Comparison of ENCODE assay signal across 29 cellular contexts in the genomic region with DNA sequence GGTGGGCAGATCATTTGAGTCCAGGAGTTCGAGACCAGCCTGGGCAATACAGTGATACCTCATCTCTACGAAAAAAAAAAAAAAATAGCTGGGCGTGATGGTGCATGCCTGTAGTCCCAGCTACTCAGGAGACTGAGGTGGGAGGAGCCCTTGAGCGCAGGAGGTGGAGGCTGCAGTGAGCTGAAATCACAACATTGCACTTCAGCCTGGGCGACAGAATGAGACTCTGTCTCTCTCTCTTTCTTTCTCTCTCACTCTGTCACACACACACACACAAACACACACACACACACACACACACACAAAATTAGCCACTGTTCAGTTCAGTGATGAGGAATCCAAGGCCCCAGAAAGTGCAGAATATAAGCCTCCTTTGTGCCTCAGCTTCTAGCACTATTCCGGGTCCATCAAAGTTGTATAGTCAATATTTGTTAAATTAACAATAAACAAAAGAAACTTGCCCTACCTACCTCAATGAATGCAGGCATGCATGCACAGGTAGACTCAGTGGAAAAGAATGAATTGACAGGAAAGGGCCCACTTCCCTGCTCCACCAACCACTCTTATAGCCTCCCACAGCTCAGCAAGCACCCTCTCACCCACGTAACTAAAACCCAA. TPM values are rescaled to one million over a fixed set of nuclear protein-coding genes. Genes with fewer than 3 reads are reported as not detected.
DNase-seq lines count a peak whose midpoint lies in the region; ATAC-seq, FAIRE-seq and TF ChIP-seq lines count a peak whose summit lies in the region.
"Had no signal": no experiment of that assay in that cellular context is flagged by ENCODE, and none has a peak within 500 bp of the region (broad histone marks: within the 10 kb centered on the region; RNA-seq: fewer than 3 reads in every experiment).

No MANE protein-coding gene starts in this region.

- no peaks in the 10 kb centered on the region for H3K79me2 ChIP-seq in HepG2 (ENCODE audit: insufficient read depth, low read length)

- ATAC-seq in HepG2 = no peak; the same call in 1 of the 3 replicates
- ATAC-seq in right lobe of liver = no peak
- ATAC-seq in GM21447 (IDR thresholded peaks at IDR 0.05; ENCODE audit: unreplicated experiment) = no peak
- no peak for ATAC-seq in GM19324 (IDR thresholded peaks at IDR 0.05; ENCODE audit: low FRiP score, unreplicated experiment)
- ATAC-seq: Right ventricle myocardium inferior had no signal

- FAIRE-seq in HepG2 (lab: Jason Lieb, UNC) = no peak
- FAIRE-seq: GM12891 had no signal

- H3K9ac ChIP-seq in HepG2 (ENCODE audit: insufficient read depth, low read depth, low read length) = no peak overlapping the region

- TF ChIP-seq POLR2A in HepG2 (IDR thresholded peaks at IDR 0.05; ENCODE audit: insufficient read depth in 1 of 2, low read depth in 2 of 2, low read length in 2 of 2) (no peak), right lobe of liver (IDR thresholded peaks at IDR 0.05) (no peak), breast epithelium (IDR thresholded peaks at IDR 0.05) (no peak)

- intact Hi-C loops in HepG2 (cut with micrococcal nuclease; ENCODE audit: unreplicated experiment) = no loop called here
- intact Hi-C loops in right lobe of liver (cut with DNase I) = no loop called here
- intact Hi-C loops in breast epithelium (cut with DNase I; ENCODE audit: low total_unique reads) = no loop called here

- no peak overlapping the region for H2AFZ ChIP-seq in HepG2 (ENCODE audit: low read length)

- H3K9me3 ChIP-seq in HepG2 (ENCODE audit: low read length) (peaks cover 12% of the 10 kb centered on the region), right lobe of liver (no peaks in the 10 kb centered on the region), breast epithelium (peaks cover 2 to 5% of the 10 kb centered on the region in 2 donors)
- H3K9me3 ChIP-seq: SJSA1 had no signal

- peak; percentile 52 for DNase-seq in HepG2 (ENCODE audit: low spot score)
- no peak for DNase-seq in right lobe of liver
- no peak for DNase-seq in epithelial cell of prostate (ENCODE audit: low read depth, low spot score)
- peak; percentile 46 for DNase-seq in left kidney (ENCODE audit: low read depth, low spot score)
- DNase-seq in cortex of kidney (lab: John Stamatoyannopoulos, UW) = no peak
- no peak for DNase-seq in breast epithelium (ENCODE audit: low spot score in 2 of 2)
- DNase-seq: AML-193; Calu3; CD8-positive, alpha-beta memory T cell; DMS153; H7; HFFc6; KG1; NCI-H1092 treated with DMSO at 0.1 percent for 48 hours; NCI-H146; NCI-H2029; NCI-H2171 treated with DMSO at 0.1 percent for 48 hours; NCI-H524 treated with DMSO at 0.1 percent for 48 hours had no signal

- no TSS peak for BruUV-seq in HepG2 (replicated peaks; lab: Mats Ljungman, UMichigan)

- CTCF ChIA-PET in HepG2 (lab: Yijun Ruan, JAX; ENCODE audit: low intra/inter-chr PET ratio, low total read pairs) = no interaction called here

- no peak for TF ChIP-seq RAD21 in HepG2 (CRISPR knock-in tag; IDR thresholded peaks at IDR 0.05)

- TF ChIP-seq CTCF in HepG2 (CRISPR knock-in tag; IDR thresholded peaks at IDR 0.05) (no peak), right lobe of liver (IDR thresholded peaks at IDR 0.05) (no peak), breast epithelium (IDR thresholded peaks at IDR 0.05) (no peak)

- H3K4me2 ChIP-seq in HepG2 (ENCODE audit: low read depth, low read length) = peak overlapping the region; percentile 45; the same call in 1 of the 2 replicates

- WGBS in HepG2 (ENCODE audit: low lambda C conversion rate) = 29% methylated on average over 7 of the region's 7 CpGs
- 66% methylated on average over 6 of the region's 7 CpGs for WGBS in right lobe of liver (ENCODE audit: insufficient coverage, low coverage, low lambda C conversion rate, missing lambda C conversion rate)

- no peak overlapping the region for H3K4me3 ChIP-seq in HepG2 (replicated peaks in 1 of 3; ENCODE audit: insufficient read depth in 1 of 3, low read depth in 2 of 3, low read length in 3 of 3)
- no peak overlapping the region for H3K4me3 ChIP-seq in right lobe of liver
- H3K4me3 ChIP-seq in breast epithelium = no peak overlapping the region
- H3K4me3 ChIP-seq: SJSA1 had no signal

- no peaks in the 10 kb centered on the region for H4K20me1 ChIP-seq in HepG2 (ENCODE audit: insufficient read depth, low read length)

- H3K27ac ChIP-seq in HepG2 (ENCODE audit: extremely low read length, insufficient read depth, low read length) (no peak overlapping the region), right lobe of liver (no peak overlapping the region), epithelial cell of prostate (peak overlapping the region; percentile 32), breast epithelium (no peak overlapping the region)
- H3K27ac ChIP-seq: C4-2B, HL-60, SJSA1 had no signal

- POLR2A ChIA-PET in HepG2 (lab: Yijun Ruan, JAX) = no interaction called here

- H3K27me3 ChIP-seq in HepG2 (ENCODE audit: control insufficient read depth in 1 of 2, insufficient read depth in 2 of 2, low read length in 2 of 2) = peaks cover 0 to 7% of the 10 kb centered on the region in 2 experiments; a peak in 1 of 5 replicates
- H3K27me3 ChIP-seq in right lobe of liver = no peaks in the 10 kb centered on the region
- H3K27me3 ChIP-seq in breast epithelium = no peaks in the 10 kb centered on the region
- H3K27me3 ChIP-seq: SJSA1 had no signal

- H3K4me1 ChIP-seq in HepG2 (ENCODE audit: insufficient read depth, low read length) (peaks cover 82% of the 10 kb centered on the region), right lobe of liver (no peaks in the 10 kb centered on the region), breast epithelium (no peaks in the 10 kb centered on the region)
- H3K4me1 ChIP-seq: SJSA1 had no signal

- H3K36me3 ChIP-seq in HepG2 (replicated peaks in 1 of 2; ENCODE audit: control insufficient read depth in 1 of 2, insufficient read depth in 2 of 2, low read length in 2 of 2) (no peaks in the 10 kb centered on the region), right lobe of liver (no peaks in the 10 kb centered on the region), breast epithelium (no peaks in the 10 kb centered on the region)
- H3K36me3 ChIP-seq: SJSA1 had no signal

- in situ Hi-C loops in HepG2 (cut with HindIII; ENCODE audit: extremely low pct_ligation_motif_present, low pct_unique_long_range_greater_than_20kb) = no loop called here

- TF ChIP-seq EP300 in HepG2 (IDR thresholded peaks at IDR 0.05; ENCODE audit: low read depth in 2 of 2, low read length in 2 of 2) (0 out of 4 replicates have a peak, but pooled peaks of 1 of the 2 experiments have one; percentile 9), HepG2 (CRISPR knock-in tag; IDR thresholded peaks at IDR 0.05; ENCODE audit: borderline replicate concordance) (no peak)

TF ChIP-seq in HepG2, 621 proteins besides CTCF, POLR2A, EP300 and RAD21 (continues in another document):
- TF ChIP-seq KMT2B (CRISPR knock-in tag; IDR thresholded peaks at IDR 0.05) = no peak

RNA-seq across cellular contexts. Expression of a gene that starts 3.9 kb away (rescaled TPM):
- total RNA-seq in HepG2 (2016; rRNA removed; fragmentation: Illumina TruSeq; extraction: Trizol) = not detected in 2 replicates
- total RNA-seq in HepG2 (2016; cell fraction: cytosol; rRNA removed; fragmentation: Illumina TruSeq; extraction: Trizol; ENCODE audit: low read depth) = not detected in 2 replicates
- total RNA-seq in HepG2 (2016; cell fraction: insoluble cytoplasmic fraction; rRNA removed; fragmentation: Illumina TruSeq; extraction: Trizol) = not detected in 2 replicates
- total RNA-seq in HepG2 (2016; cell fraction: membrane; rRNA removed; fragmentation: Illumina TruSeq; extraction: Trizol) = not detected in 2 replicates
- total RNA-seq in HepG2 (2016; cell fraction: nucleus; rRNA removed; fragmentation: Illumina TruSeq; extraction: Trizol) = not detected in 2 replicates
- 0.04 TPM in 1 of 2 replicates, not detected in the other for polyA plus RNA-seq in HepG2 (2011; rRNA removed)
- polyA plus RNA-seq in HepG2 (2011; cell fraction: cytosol; rRNA removed) = 0.01 TPM in 1 of 2 replicates, not detected in the other
- 0.05 TPM in 2 replicates for polyA plus RNA-seq in HepG2 (2011; cell fraction: nucleus; rRNA removed)
- not detected in 2 replicates for polyA plus RNA-seq in HepG2 (2012)
- polyA plus RNA-seq in HepG2 (2016; cell fraction: cytosol; fragmentation: Illumina TruSeq; extraction: Trizol; ENCODE audit: low read depth) = not detected in 2 replicates
- polyA plus RNA-seq in HepG2 (2016; cell fraction: insoluble cytoplasmic fraction; fragmentation: Illumina TruSeq; extraction: Trizol; ENCODE audit: low read depth) = not detected in 2 replicates
- not detected in 2 replicates for polyA plus RNA-seq in HepG2 (2016; cell fraction: membrane; fragmentation: Illumina TruSeq; extraction: Trizol; ENCODE audit: low read depth)
- polyA plus RNA-seq in HepG2 (2016; cell fraction: nucleus; fragmentation: Illumina TruSeq; extraction: Trizol; ENCODE audit: insufficient read depth, low read depth) = not detected in 2 replicates
- polyA minus RNA-seq in HepG2 (2011; rRNA and poly(A)+ RNA removed; ENCODE audit: low replicate concordance) = 0.04 TPM in 1 of 2 replicates, not detected in the other
- not detected in 2 replicates for polyA minus RNA-seq in HepG2 (2011; cell fraction: cytosol; rRNA and poly(A)+ RNA removed)
- polyA minus RNA-seq in HepG2 (2011; cell fraction: nucleus; rRNA and poly(A)+ RNA removed) = not detected in 2 replicates
- not detected for total RNA-seq in right lobe of liver
- not detected for total RNA-seq in breast epithelium
- total RNA-seq: A172, Calu3, G401, H7, HFFc6, HT-29, Right ventricle myocardium inferior, SJSA1 had no signal
- polyA plus RNA-seq: AG04450 had no signal

RNA-seq across cellular contexts. Expression of a gene that starts 13.8 kb away (rescaled TPM):
- not detected in 2 replicates for total RNA-seq in HepG2 (2016; rRNA removed; fragmentation: Illumina TruSeq; extraction: Trizol)
- total RNA-seq in HepG2 (2016; cell fraction: cytosol; rRNA removed; fragmentation: Illumina TruSeq; extraction: Trizol; ENCODE audit: low read depth) = not detected in 2 replicates
- total RNA-seq in HepG2 (2016; cell fraction: insoluble cytoplasmic fraction; rRNA removed; fragmentation: Illumina TruSeq; extraction: Trizol) = not detected in 2 replicates
- total RNA-seq in HepG2 (2016; cell fraction: membrane; rRNA removed; fragmentation: Illumina TruSeq; extraction: Trizol) = not detected in 2 replicates
- total RNA-seq in HepG2 (2016; cell fraction: nucleus; rRNA removed; fragmentation: Illumina TruSeq; extraction: Trizol) = not detected in 2 replicates
- 0.18 and 0.32 TPM in 2 replicates for polyA plus RNA-seq in HepG2 (2011; rRNA removed)
- polyA plus RNA-seq in HepG2 (2011; cell fraction: cytosol; rRNA removed) = 0.06 and 0.09 TPM in 2 replicates
- 0.17 and 0.29 TPM in 2 replicates for polyA plus RNA-seq in HepG2 (2011; cell fraction: nucleus; rRNA removed)
- 0.27 and 0.35 TPM in 2 replicates for polyA plus RNA-seq in HepG2 (2012)
- not detected in 2 replicates for polyA plus RNA-seq in HepG2 (2016; cell fraction: cytosol; fragmentation: Illumina TruSeq; extraction: Trizol; ENCODE audit: low read depth)
- polyA plus RNA-seq in HepG2 (2016; cell fraction: insoluble cytoplasmic fraction; fragmentation: Illumina TruSeq; extraction: Trizol; ENCODE audit: low read depth) = not detected in 2 replicates
- polyA plus RNA-seq in HepG2 (2016; cell fraction: membrane; fragmentation: Illumina TruSeq; extraction: Trizol; ENCODE audit: low read depth) = not detected in 2 replicates
- not detected in 2 replicates for polyA plus RNA-seq in HepG2 (2016; cell fraction: nucleus; fragmentation: Illumina TruSeq; extraction: Trizol; ENCODE audit: insufficient read depth, low read depth)
- not detected in 2 replicates for polyA minus RNA-seq in HepG2 (2011; rRNA and poly(A)+ RNA removed; ENCODE audit: low replicate concordance)
- not detected in 2 replicates for polyA minus RNA-seq in HepG2 (2011; cell fraction: cytosol; rRNA and poly(A)+ RNA removed)
- 0.25 TPM in 1 of 2 replicates, not detected in the other for polyA minus RNA-seq in HepG2 (2011; cell fraction: nucleus; rRNA and poly(A)+ RNA removed)
- total RNA-seq in right lobe of liver = under 1 TPM in 2 of 6 experiments, not detected in 4; 0.35 to 0.51 TPM
- under 1 TPM in 1 of 3 donors, not detected in 2; 0.98 TPM for total RNA-seq in breast epithelium
- total RNA-seq: A172; CD8-positive, alpha-beta memory T cell; G401; HFFc6; Right ventricle myocardium inferior; SJSA1 had no signal
- polyA plus RNA-seq: AG04450; CD8-positive, alpha-beta memory T cell had no signal

Comparison
In these comparisons a context has a peak if more than half of its experiments do, and no peak if none do; other contexts are left out.
1. DNase-seq: peak in HepG2 (single experiment) and left kidney (single experiment); none in right lobe of liver (0 of 3), epithelial cell of prostate (single experiment), cortex of kidney (single experiment) and breast epithelium (0 of 2).